In the genomic region with DNA sequence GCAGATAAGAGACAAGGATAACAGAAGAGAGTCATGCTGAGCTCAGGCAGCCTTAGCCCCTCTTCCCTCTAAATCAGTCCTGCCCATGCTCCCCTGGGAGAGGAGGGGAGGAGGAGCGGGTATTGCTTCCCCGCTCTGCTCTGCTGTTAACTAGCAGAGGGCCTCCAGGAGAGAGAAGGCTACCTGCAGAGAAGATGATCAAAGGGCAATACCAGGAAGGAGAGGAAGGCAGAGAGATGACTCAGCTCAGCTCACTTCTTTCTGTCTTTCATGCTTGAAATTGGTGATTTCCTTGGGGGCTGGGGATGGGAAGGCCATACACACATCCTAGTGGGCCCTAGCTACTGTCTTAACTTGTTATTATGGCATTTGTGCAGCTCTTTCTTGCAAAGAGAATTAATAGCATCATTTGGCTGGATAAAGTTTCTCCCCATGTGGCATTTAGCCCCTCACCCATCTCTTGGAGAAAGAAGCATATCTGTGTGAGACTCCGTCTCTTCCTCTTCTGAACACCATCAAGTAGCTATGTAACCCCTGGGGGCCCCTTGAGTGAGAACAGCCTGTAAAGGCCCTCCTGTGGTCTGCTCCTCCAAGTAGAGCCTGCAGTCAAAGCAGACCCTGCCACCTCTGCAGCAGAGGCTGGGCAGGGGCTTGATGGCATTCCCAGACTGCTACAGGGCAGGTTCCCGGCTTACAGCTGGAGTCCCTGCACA, we compare ENCODE assay signal across 13 cellular contexts. TPM values are rescaled to one million over a fixed set of nuclear protein-coding genes. Genes with fewer than 3 reads are reported as not detected.
DNase-seq lines count a peak whose midpoint lies in the region; ATAC-seq and TF ChIP-seq lines count a peak whose summit lies in the region.
"Had no signal": no experiment of that assay in that cellular context is flagged by ENCODE, and none has a peak within 500 bp of the region (broad histone marks: within the 10 kb centered on the region; RNA-seq: fewer than 3 reads in every experiment).

No MANE protein-coding gene starts in this region.

- CTCF ChIA-PET in activated CD8-positive, alpha-beta T cell treated with anti-CD3 and anti-CD28 coated beads for 36 hours (lab: Charles Lee) = interaction anchor here (0.9 to 1.5 kb wide), 3 partner anchors 50 to 111 kb away, joined by 3 to 5 read pairs (median 4); no protein-coding TSS in a partner anchor

- no peaks in the 10 kb centered on the region for H3K9me3 Mint-ChIP-seq in activated CD8-positive, alpha-beta T cell treated with anti-CD3 and anti-CD28 coated beads for 36 hours
- H3K9me3 Mint-ChIP-seq: HFFc6, T-cell had no signal

- peak overlapping the region; percentile 73 for H3K27ac ChIP-seq in mesodermal cell (ENCODE audit: low read depth, low read length, severe bottlenecking)

- no peaks in the 10 kb centered on the region for H3K36me3 Mint-ChIP-seq in activated CD8-positive, alpha-beta T cell treated with anti-CD3 and anti-CD28 coated beads for 36 hours (ENCODE audit: low read depth)
- H3K36me3 Mint-ChIP-seq: brain, T-cell had no signal

- TF ChIP-seq CTCF in activated CD8-positive, alpha-beta T cell treated with anti-CD3 and anti-CD28 coated beads for 36 hours (IDR thresholded peaks at IDR 0.05) = no peak

- ATAC-seq in GM19463 (IDR thresholded peaks at IDR 0.05; ENCODE audit: unreplicated experiment) (peak; percentile 66), HG03045 (IDR thresholded peaks at IDR 0.05; ENCODE audit: unreplicated experiment) (no peak), HG02970 (IDR thresholded peaks at IDR 0.05; ENCODE audit: low FRiP score, unreplicated experiment) (no peak), HG03196 (IDR thresholded peaks at IDR 0.05; ENCODE audit: unreplicated experiment) (no peak)
- ATAC-seq in activated CD8-positive, alpha-beta T cell treated with anti-CD3 and anti-CD28 coated beads for 36 hours = peak; percentile 72
- ATAC-seq: right cardiac atrium, T-cell had no signal

- H3K4me1 Mint-ChIP-seq in activated CD8-positive, alpha-beta T cell treated with anti-CD3 and anti-CD28 coated beads for 36 hours (ENCODE audit: low read depth) = peaks cover 4% of the 10 kb centered on the region
- H3K4me1 Mint-ChIP-seq: T-cell had no signal

- no peaks in the 10 kb centered on the region for H3K36me3 ChIP-seq in mesodermal cell (ENCODE audit: control insufficient read depth, insufficient read depth, low read length)

- no peak overlapping the region for H3K4me3 Mint-ChIP-seq in activated CD8-positive, alpha-beta T cell treated with anti-CD3 and anti-CD28 coated beads for 36 hours
- H3K4me3 Mint-ChIP-seq: HFFc6, T-cell had no signal

- no peak overlapping the region for H3K27ac Mint-ChIP-seq in activated CD8-positive, alpha-beta T cell treated with anti-CD3 and anti-CD28 coated beads for 36 hours
- H3K27ac Mint-ChIP-seq: HFFc6, T-cell had no signal

- POLR2A ChIA-PET in activated CD8-positive, alpha-beta T cell treated with anti-CD3 and anti-CD28 coated beads for 36 hours (lab: Charles Lee) = no interaction called here

- intact Hi-C loops in activated CD8-positive, alpha-beta T cell treated with anti-CD3 and anti-CD28 coated beads for 36 hours (cut with micrococcal nuclease) = no loop called here

- peaks cover 91% of the 10 kb centered on the region for H3K4me1 ChIP-seq in mesodermal cell (ENCODE audit: control insufficient read depth, insufficient read depth, low read length, poor library complexity, severe bottlenecking)

- peak; percentile 48 for DNase-seq in LoVo (ENCODE audit: low spot score)
- no peak for DNase-seq in activated CD8-positive, alpha-beta T cell treated with anti-CD3 and anti-CD28 coated beads for 36 hours
- DNase-seq: GDM1, HFFc6, NCI-H446, right cardiac atrium, T-cell had no signal

- no peaks in the 10 kb centered on the region for H3K27me3 Mint-ChIP-seq in activated CD8-positive, alpha-beta T cell treated with anti-CD3 and anti-CD28 coated beads for 36 hours

- H3K4me3 ChIP-seq in mesodermal cell (ENCODE audit: extremely low read depth, insufficient read depth, low read length, poor library complexity, severe bottlenecking) = no peak overlapping the region

- WGBS in mesodermal cell (ENCODE audit: insufficient coverage in 2 of 2), 2 experiments = 14 to 25% methylated on average over 1 to 4 of the region's 4 CpGs

- no peaks in the 10 kb centered on the region for H3K9me3 ChIP-seq in mesodermal cell (ENCODE audit: control insufficient read depth, low read length)

RNA-seq across cellular contexts. Expression of a gene that starts 33.4 kb away (rescaled TPM):
- 1 to 10 TPM; 1.5 to 1.7 TPM for total RNA-seq in activated CD8-positive, alpha-beta T cell treated with anti-CD3 and anti-CD28 coated beads for 36 hours
- polyA plus RNA-seq in mesodermal cell (2013, experiment 1 of 2) = 69.7 TPM
- 60.8 TPM for polyA plus RNA-seq in mesodermal cell (2013, experiment 2 of 2)

Comparison
In these comparisons a context has a peak if more than half of its experiments do, and no peak if none do; other contexts are left out.
1. ATAC-seq: peak in GM19463 (single experiment) and activated CD8-positive, alpha-beta T cell treated with anti-CD3 and anti-CD28 coated beads for 36 hours (single experiment); none in HG03045 (single experiment), HG02970 (single experiment) and HG03196 (single experiment).